ENCODE assay signal across 13 cellular contexts in genomic region chr16:23843143-23843542, GRCh38. TPM values are rescaled to one million over a fixed set of nuclear protein-coding genes. Genes with fewer than 3 reads are reported as not detected.
DNase-seq lines count a peak whose midpoint lies in the region; ATAC-seq and TF ChIP-seq lines count a peak whose summit lies in the region.
"Had no signal": no experiment of that assay in that cellular context is flagged by ENCODE, and none has a peak within 500 bp of the region (broad histone marks: within the 10 kb centered on the region; RNA-seq: fewer than 3 reads in every experiment).

No MANE protein-coding gene starts in this region.

- WGBS in body of pancreas, 2 donors: 51 to 53% methylated on average over 4 of the region's 4 CpGs

- peaks cover 37% of the 10 kb centered on the region for H3K36me3 Mint-ChIP-seq in T-helper 1 cell treated with Interleukin-12 subunit alpha and Interleukin-12 subunit beta and Interleukin-4 antibody, amounts not matched to agents 30 μg/mL and 1 μg/mL, for 36 hours (ENCODE audit: low read depth)
- H3K36me3 Mint-ChIP-seq in memory B cell: peaks cover 37% of the 10 kb centered on the region

- no peaks in the 10 kb centered on the region for H3K36me3 ChIP-seq in body of pancreas (replicated peaks in 1 of 2; ENCODE audit: insufficient read depth in 1 of 2, low read depth in 2 of 2)
- H3K36me3 ChIP-seq: tibial artery had no signal

- peaks cover 59% of the 10 kb centered on the region for H3K4me1 Mint-ChIP-seq in T-helper 1 cell treated with Interleukin-12 subunit alpha and Interleukin-12 subunit beta and Interleukin-4 antibody, amounts not matched to agents 30 μg/mL and 1 μg/mL, for 36 hours (ENCODE audit: low read depth)
- H3K4me1 Mint-ChIP-seq in memory B cell: peaks cover 59% of the 10 kb centered on the region

- TF ChIP-seq CTCF in body of pancreas (IDR thresholded peaks at IDR 0.05): no peak

- H3K9me3 Mint-ChIP-seq in T-helper 1 cell treated with Interleukin-12 subunit alpha and Interleukin-12 subunit beta and Interleukin-4 antibody, amounts not matched to agents 30 μg/mL and 1 μg/mL, for 36 hours: no peaks in the 10 kb centered on the region
- H3K9me3 Mint-ChIP-seq in memory B cell: no peaks in the 10 kb centered on the region

- no peak overlapping the region for H3K4me3 Mint-ChIP-seq in T-helper 1 cell treated with Interleukin-12 subunit alpha and Interleukin-12 subunit beta and Interleukin-4 antibody, amounts not matched to agents 30 μg/mL and 1 μg/mL, for 36 hours
- H3K4me3 Mint-ChIP-seq in memory B cell: peak overlapping the region; percentile 75

- ATAC-seq in GM21381 (IDR thresholded peaks at IDR 0.05; ENCODE audit: unreplicated experiment): peak; percentile 35
- ATAC-seq in memory B cell (ENCODE audit: low read depth): peak; percentile 82
- ATAC-seq in body of pancreas: no peak

- H3K27ac ChIP-seq in body of pancreas: no peak overlapping the region
- H3K27ac ChIP-seq: skin epidermis, tibial artery had no signal

- peak overlapping the region; percentile 9 for H3K27ac Mint-ChIP-seq in T-helper 1 cell treated with Interleukin-12 subunit alpha and Interleukin-12 subunit beta and Interleukin-4 antibody, amounts not matched to agents 30 μg/mL and 1 μg/mL, for 36 hours
- H3K27ac Mint-ChIP-seq in memory B cell: peak overlapping the region; percentile 83

- no peak for TF ChIP-seq POLR2A in body of pancreas (IDR thresholded peaks at IDR 0.05)

- intact Hi-C loops in body of pancreas (cut with DNase I): no loop called here

- no peaks in the 10 kb centered on the region for H3K4me1 ChIP-seq in body of pancreas
- H3K4me1 ChIP-seq: tibial artery had no signal

- no peak overlapping the region for H3K4me3 ChIP-seq in body of pancreas
- H3K4me3 ChIP-seq: skin epidermis, tibial artery had no signal

- H3K27me3 ChIP-seq in body of pancreas: no peaks in the 10 kb centered on the region
- H3K27me3 ChIP-seq: tibial artery had no signal

- no peaks in the 10 kb centered on the region for H3K9me3 ChIP-seq in body of pancreas
- H3K9me3 ChIP-seq: tibial artery had no signal

- DNase-seq in T-helper 1 cell: no peak
- peak; percentile 14 for DNase-seq in MV-4-11 (lab: John Stamatoyannopoulos, UW)
- peak in 1 of 2 donors; percentile 37 for DNase-seq in memory B cell (ENCODE audit: low spot score in 2 of 2)
- DNase-seq in effector CD4-positive, alpha-beta T cell: no peak
- DNase-seq in body of pancreas: no peak
- DNase-seq in UCSD-AML1 (lab: John Stamatoyannopoulos, UW; ENCODE audit: unreplicated experiment): no peak
- DNase-seq: activated CD4-positive, alpha-beta T cell treated with anti-CD3 and anti-CD28 coated beads, Interleukin-2, amount 50 U/mL, for 1 hour; tibial artery had no signal

- no peaks in the 10 kb centered on the region for H3K27me3 Mint-ChIP-seq in T-helper 1 cell treated with Interleukin-12 subunit alpha and Interleukin-12 subunit beta and Interleukin-4 antibody, amounts not matched to agents 30 μg/mL and 1 μg/mL, for 36 hours (ENCODE audit: low read depth)
- H3K27me3 Mint-ChIP-seq in memory B cell: no peaks in the 10 kb centered on the region

RNA-seq across cellular contexts. Expression of gene PRKCB, which starts 7.4 kb away (rescaled TPM):
- 10 to 100 TPM in 1 of 2 donors, under 1 TPM in 1; 0.33 to 10.6 TPM for total RNA-seq in body of pancreas
- total RNA-seq: fibroblast of lung, LHCN-M2 had no signal
